In the genomic region with DNA sequence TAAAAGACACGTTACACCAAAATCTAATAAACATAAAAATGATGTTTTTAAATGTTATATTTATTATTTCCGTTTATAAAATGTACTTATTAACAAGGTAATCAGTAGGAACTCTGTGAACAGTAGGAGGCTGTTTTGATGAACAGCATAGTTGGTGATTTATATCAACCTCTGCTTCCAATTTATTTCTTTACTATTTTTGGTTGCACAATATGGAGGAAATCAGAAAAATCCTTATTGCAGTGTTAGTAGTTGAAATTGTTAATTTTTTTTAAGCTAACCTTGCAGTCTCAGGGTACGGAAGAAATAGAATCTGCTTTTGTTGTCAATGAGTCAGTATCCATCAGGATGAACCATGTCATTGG, we compare ENCODE assay signal across 23 cellular contexts. TPM values are rescaled to one million over a fixed set of nuclear protein-coding genes. Genes with fewer than 3 reads are reported as not detected.
DNase-seq lines count a peak whose midpoint lies in the region; ATAC-seq, FAIRE-seq and TF ChIP-seq lines count a peak whose summit lies in the region.
"Had no signal": no experiment of that assay in that cellular context is flagged by ENCODE, and none has a peak within 500 bp of the region (broad histone marks: within the 10 kb centered on the region; RNA-seq: fewer than 3 reads in every experiment).

No MANE protein-coding gene starts in this region.

- H3K9ac ChIP-seq in astrocyte (ENCODE audit: low read length), result no peak overlapping the region
- H3K9ac ChIP-seq: KMS-11 had no signal

- no peaks in the 10 kb centered on the region for H3K79me2 ChIP-seq in astrocyte (ENCODE audit: insufficient read depth, low read length)
- no peaks in the 10 kb centered on the region for H3K79me2 ChIP-seq in hepatocyte

- H4K20me1 ChIP-seq in astrocyte (ENCODE audit: insufficient read depth, low read length) (peaks cover 24% of the 10 kb centered on the region), hepatocyte (ENCODE audit: insufficient read depth, poor library complexity, severe bottlenecking) (no peaks in the 10 kb centered on the region)

- no peaks in the 10 kb centered on the region for H3K9me3 Mint-ChIP-seq in astrocyte (ENCODE audit: unreplicated experiment)
- no peaks in the 10 kb centered on the region for H3K9me3 Mint-ChIP-seq in activated T-helper 2 cell treated with anti-CD3 and anti-CD28 coated beads, Interferon-gamma antibody, Interleukin-2, Interleukin-4, amounts not matched to agents 10 μg/mL and 5 μg/mL and 100 μg/mL, durations not matched to agents 14 hours and 24 hours and 36 hours
- no peaks in the 10 kb centered on the region for H3K9me3 Mint-ChIP-seq in effector memory CD8-positive, alpha-beta T cell
- H3K9me3 Mint-ChIP-seq: CD4-positive, alpha-beta T cell; H9 had no signal

- 85% methylated on average over 3 of the region's 3 CpGs for WGBS in hepatocyte (ENCODE audit: low lambda C conversion rate, missing lambda C conversion rate)

- no peak for DNase-seq in left ventricle myocardium inferior
- DNase-seq in left ventricle myocardium superior, result no peak
- DNase-seq in astrocyte (ENCODE audit: low read depth), result no peak
- no peak for DNase-seq in hepatocyte (ENCODE audit: low spot score)
- DNase-seq in substantia nigra (lab: John Stamatoyannopoulos, UW), result no peak
- DNase-seq in mucosa of descending colon, result no peak
- DNase-seq in activated T-helper 2 cell treated with anti-CD3 and anti-CD28 coated beads, Interferon-gamma antibody, Interleukin-2, Interleukin-4, amounts not matched to agents 10 μg/mL and 5 μg/mL and 100 μg/mL, durations not matched to agents 14 hours and 24 hours and 36 hours (ENCODE audit: low spot score), result no peak
- DNase-seq in effector memory CD8-positive, alpha-beta T cell, result no peak
- DNase-seq: Caco-2; CD4-positive, alpha-beta T cell; DMS153; GDM1; H9; MV-4-11; NCI-H187 treated with DMSO at 0.1 percent for 48 hours; NCI-H226; NCI-H524; NCI-H82; PC-3; RPMI8226 had no signal

- no peak for FAIRE-seq in astrocyte (lab: Jason Lieb, UNC)
- FAIRE-seq: A204.1 had no signal

- peaks cover 13% of the 10 kb centered on the region for H3K36me3 Mint-ChIP-seq in astrocyte (ENCODE audit: low read depth, unreplicated experiment)
- H3K36me3 Mint-ChIP-seq in activated T-helper 2 cell treated with anti-CD3 and anti-CD28 coated beads, Interferon-gamma antibody, Interleukin-2, Interleukin-4, amounts not matched to agents 10 μg/mL and 5 μg/mL and 100 μg/mL, durations not matched to agents 14 hours and 24 hours and 36 hours (ENCODE audit: low read depth), result peaks cover 3% of the 10 kb centered on the region
- H3K36me3 Mint-ChIP-seq in effector memory CD8-positive, alpha-beta T cell (ENCODE audit: insufficient read depth), result peaks cover 26% of the 10 kb centered on the region

- H3K4me1 ChIP-seq in left ventricle myocardium inferior (peaks cover 26% of the 10 kb centered on the region), astrocyte (ENCODE audit: insufficient read depth, low read length) (peaks cover 13% of the 10 kb centered on the region), hepatocyte (ENCODE audit: insufficient read depth) (peaks cover 11% of the 10 kb centered on the region), mucosa of descending colon (ENCODE audit: low read depth) (peaks cover 7% of the 10 kb centered on the region)

- H2AFZ ChIP-seq in astrocyte (ENCODE audit: low read depth, low read length), result no peak overlapping the region
- no peak overlapping the region for H2AFZ ChIP-seq in hepatocyte

- H3K27me3 ChIP-seq in left ventricle myocardium inferior (ENCODE audit: low read depth) (peaks cover 2% of the 10 kb centered on the region), astrocyte (ENCODE audit: insufficient read depth, low read length) (no peaks in the 10 kb centered on the region), hepatocyte (no peaks in the 10 kb centered on the region)

- no peak overlapping the region for H3K4me3 ChIP-seq in left ventricle myocardium inferior
- H3K4me3 ChIP-seq in astrocyte (ENCODE audit: insufficient read depth, low read depth, low read length), result no peak overlapping the region
- H3K4me3 ChIP-seq in hepatocyte, result no peak overlapping the region
- H3K4me3 ChIP-seq in mucosa of descending colon, result no peak overlapping the region

- no peak overlapping the region for H3K4me3 Mint-ChIP-seq in astrocyte (ENCODE audit: unreplicated experiment)
- no peak overlapping the region for H3K4me3 Mint-ChIP-seq in activated T-helper 2 cell treated with anti-CD3 and anti-CD28 coated beads, Interferon-gamma antibody, Interleukin-2, Interleukin-4, amounts not matched to agents 10 μg/mL and 5 μg/mL and 100 μg/mL, durations not matched to agents 14 hours and 24 hours and 36 hours (ENCODE audit: low read depth)
- H3K4me3 Mint-ChIP-seq in effector memory CD8-positive, alpha-beta T cell, result no peak overlapping the region
- H3K4me3 Mint-ChIP-seq: CD4-positive, alpha-beta T cell; H9 had no signal

- H3K27ac ChIP-seq in left ventricle myocardium inferior (replicated peaks), result peak overlapping the region; percentile 78
- H3K27ac ChIP-seq in astrocyte (ENCODE audit: low read depth, low read length), result no peak overlapping the region
- H3K27ac ChIP-seq in hepatocyte, result no peak overlapping the region
- H3K27ac ChIP-seq in substantia nigra (ENCODE audit: low read depth, low read length, poor library complexity, severe bottlenecking), result peak overlapping the region; percentile 87
- H3K27ac ChIP-seq: KMS-11 had no signal

- peaks cover 6% of the 10 kb centered on the region for H3K27me3 Mint-ChIP-seq in astrocyte (ENCODE audit: low read depth, unreplicated experiment)
- no peaks in the 10 kb centered on the region for H3K27me3 Mint-ChIP-seq in activated T-helper 2 cell treated with anti-CD3 and anti-CD28 coated beads, Interferon-gamma antibody, Interleukin-2, Interleukin-4, amounts not matched to agents 10 μg/mL and 5 μg/mL and 100 μg/mL, durations not matched to agents 14 hours and 24 hours and 36 hours (ENCODE audit: low read depth)
- H3K27me3 Mint-ChIP-seq in effector memory CD8-positive, alpha-beta T cell, result peaks cover 0 to 9% of the 10 kb centered on the region in 2 donors

- no peaks in the 10 kb centered on the region for H3K4me1 Mint-ChIP-seq in astrocyte (ENCODE audit: low read depth, unreplicated experiment)
- peaks cover 10% of the 10 kb centered on the region for H3K4me1 Mint-ChIP-seq in activated T-helper 2 cell treated with anti-CD3 and anti-CD28 coated beads, Interferon-gamma antibody, Interleukin-2, Interleukin-4, amounts not matched to agents 10 μg/mL and 5 μg/mL and 100 μg/mL, durations not matched to agents 14 hours and 24 hours and 36 hours (ENCODE audit: low read depth)
- peaks cover 10% of the 10 kb centered on the region in 2 donors for H3K4me1 Mint-ChIP-seq in effector memory CD8-positive, alpha-beta T cell (ENCODE audit: low read depth in 2 of 2)

- H3K36me3 ChIP-seq in left ventricle myocardium inferior, result peaks cover 25% of the 10 kb centered on the region
- peaks cover 11% of the 10 kb centered on the region for H3K36me3 ChIP-seq in astrocyte (ENCODE audit: insufficient read depth, low read length)
- H3K36me3 ChIP-seq in hepatocyte (replicated peaks; ENCODE audit: insufficient read depth, low read depth), result no peaks in the 10 kb centered on the region
- H3K36me3 ChIP-seq in mucosa of descending colon (ENCODE audit: low read depth), result no peaks in the 10 kb centered on the region

- no peak for TF ChIP-seq CTCF in left ventricle myocardium inferior (IDR thresholded peaks at IDR 0.05; ENCODE audit: borderline replicate concordance)
- TF ChIP-seq CTCF in astrocyte (IDR thresholded peaks at IDR 0.05; ENCODE audit: insufficient read depth, low read depth, low read length), result no peak
- no peak for TF ChIP-seq CTCF in hepatocyte (IDR thresholded peaks at IDR 0.05; ENCODE audit: poor library complexity)
- TF ChIP-seq CTCF in mucosa of descending colon (IDR thresholded peaks at IDR 0.05), result no peak

- H3K4me2 ChIP-seq in astrocyte (ENCODE audit: low read length), result peak overlapping the region; percentile 42
- peak overlapping the region; percentile 16 for H3K4me2 ChIP-seq in hepatocyte
- H3K4me2 ChIP-seq: KMS-11 had no signal

- H3K27ac Mint-ChIP-seq in astrocyte (ENCODE audit: unreplicated experiment), result no peak overlapping the region
- no peak overlapping the region for H3K27ac Mint-ChIP-seq in activated T-helper 2 cell treated with anti-CD3 and anti-CD28 coated beads, Interferon-gamma antibody, Interleukin-2, Interleukin-4, amounts not matched to agents 10 μg/mL and 5 μg/mL and 100 μg/mL, durations not matched to agents 14 hours and 24 hours and 36 hours
- H3K27ac Mint-ChIP-seq in effector memory CD8-positive, alpha-beta T cell, result no peak overlapping the region
- H3K27ac Mint-ChIP-seq: CD4-positive, alpha-beta T cell had no signal

- no peaks in the 10 kb centered on the region for H3K9me2 ChIP-seq in hepatocyte (replicated peaks; ENCODE audit: insufficient read depth)

- H3K9me3 ChIP-seq in left ventricle myocardium inferior (replicated peaks), result no peaks in the 10 kb centered on the region
- no peaks in the 10 kb centered on the region for H3K9me3 ChIP-seq in astrocyte (ENCODE audit: insufficient read depth, low read depth, low read length)
- no peaks in the 10 kb centered on the region for H3K9me3 ChIP-seq in hepatocyte (ENCODE audit: low read depth)
- H3K9me3 ChIP-seq in mucosa of descending colon, result no peaks in the 10 kb centered on the region
- H3K9me3 ChIP-seq: Caco-2 had no signal

- ATAC-seq in left ventricle myocardium superior, result no peak
- ATAC-seq in mucosa of descending colon, result no peak
- ATAC-seq in effector memory CD8-positive, alpha-beta T cell (replicated peaks), result no peak
- ATAC-seq: PC-3 had no signal

- intact Hi-C loops in left ventricle myocardium inferior (cut with micrococcal nuclease), result no loop called here
- intact Hi-C loops in left ventricle myocardium superior (cut with micrococcal nuclease), result no loop called here
- intact Hi-C loops in mucosa of descending colon (cut with DNase I, micrococcal nuclease), result no loop called here
- intact Hi-C loops in activated T-helper 2 cell treated with anti-CD3 and anti-CD28 coated beads, Interferon-gamma antibody, Interleukin-2, Interleukin-4, amounts not matched to agents 10 μg/mL and 5 μg/mL and 100 μg/mL, durations not matched to agents 14 hours and 24 hours and 36 hours (cut with micrococcal nuclease), result no loop called here

RNA-seq across cellular contexts. Expression of a gene that starts 5.0 kb away (rescaled TPM):
- total RNA-seq in left ventricle myocardium inferior (2.0 TPM), left ventricle myocardium superior (5.6 TPM), astrocyte (0.19 and 0.27 TPM in 2 replicates), hepatocyte (4.3 and 7.7 TPM in 2 replicates), mucosa of descending colon (under 1 TPM; 0.29 to 0.35 (median 0.29) TPM)
- 6.3 and 7.5 TPM in 2 replicates for polyA plus RNA-seq in hepatocyte
- 0.98 and 1.4 TPM in 2 replicates for total RNA-seq in activated T-helper 2 cell treated with anti-CD3 and anti-CD28 coated beads, Interferon-gamma antibody, Interleukin-2, Interleukin-4, amounts not matched to agents 10 μg/mL and 5 μg/mL and 100 μg/mL, durations not matched to agents 14 hours and 24 hours and 36 hours
- total RNA-seq: Daoy had no signal

RNA-seq across cellular contexts. Expression of a gene that starts 16.3 kb away (rescaled TPM):
- total RNA-seq in left ventricle myocardium inferior (102 TPM), left ventricle myocardium superior (106 TPM), astrocyte (804 and 921 TPM in 2 replicates), hepatocyte (799 and 814 TPM in 2 replicates), mucosa of descending colon (100 to 1,000 TPM; 207 to 396 (median 239) TPM)
- 1,542 and 1,693 TPM in 2 replicates for polyA plus RNA-seq in hepatocyte
- total RNA-seq in activated T-helper 2 cell treated with anti-CD3 and anti-CD28 coated beads, Interferon-gamma antibody, Interleukin-2, Interleukin-4, amounts not matched to agents 10 μg/mL and 5 μg/mL and 100 μg/mL, durations not matched to agents 14 hours and 24 hours and 36 hours, result 457 and 465 TPM in 2 replicates

RNA-seq across cellular contexts. Expression of a gene that starts 50.7 kb away (rescaled TPM):
- total RNA-seq in left ventricle myocardium inferior, result 72.1 TPM
- 89.7 TPM for total RNA-seq in left ventricle myocardium superior
- total RNA-seq in astrocyte, result 87.7 and 89.3 TPM in 2 replicates
- 64.9 and 73.9 TPM in 2 replicates for total RNA-seq in hepatocyte
- 95.3 and 103 TPM in 2 replicates for polyA plus RNA-seq in hepatocyte
- total RNA-seq in mucosa of descending colon, result 100 to 1,000 TPM; 110 to 122 (median 118) TPM
- 116 and 117 TPM in 2 replicates for total RNA-seq in activated T-helper 2 cell treated with anti-CD3 and anti-CD28 coated beads, Interferon-gamma antibody, Interleukin-2, Interleukin-4, amounts not matched to agents 10 μg/mL and 5 μg/mL and 100 μg/mL, durations not matched to agents 14 hours and 24 hours and 36 hours

RNA-seq across cellular contexts. Expression of a gene that starts 52.9 kb away (rescaled TPM):
- total RNA-seq in left ventricle myocardium inferior (71.0 TPM), left ventricle myocardium superior (72.2 TPM), astrocyte (51.2 and 53.4 TPM in 2 replicates), hepatocyte (228 and 247 TPM in 2 replicates), mucosa of descending colon (10 to 100 TPM; 49.7 to 94.5 (median 78.9) TPM)
- 193 and 256 TPM in 2 replicates for polyA plus RNA-seq in hepatocyte
- total RNA-seq in activated T-helper 2 cell treated with anti-CD3 and anti-CD28 coated beads, Interferon-gamma antibody, Interleukin-2, Interleukin-4, amounts not matched to agents 10 μg/mL and 5 μg/mL and 100 μg/mL, durations not matched to agents 14 hours and 24 hours and 36 hours, result 76.1 and 78.3 TPM in 2 replicates

Comparison
In these comparisons a context has a peak if more than half of its experiments do, and no peak if none do; other contexts are left out.
1. H3K27ac ChIP-seq: peak in left ventricle myocardium inferior (single experiment) and substantia nigra (single experiment); none in astrocyte (single experiment) and hepatocyte (single experiment).